In genomic region chr11:65422104-65422632, GRCh38 we compare ENCODE assay signal across 1 cellular context.
TF ChIP-seq lines count a peak whose summit lies in the region.

No MANE protein-coding gene starts in this region.

TF ChIP-seq in K562, 482 proteins besides CTCF, POLR2A, EP300 and RAD21 (continued from another document and continues in another):
- TF ChIP-seq ATF2 (CRISPR knock-in tag; IDR thresholded peaks at IDR 0.05) (peak; percentile 98), MCM3 (IDR thresholded peaks at IDR 0.05) (no peak), ZNF830 (CRISPR knock-in tag; IDR thresholded peaks at IDR 0.05) (no peak), RCOR1 (IDR thresholded peaks at IDR 0.05; ENCODE audit: borderline replicate concordance in 1 of 2, low read depth in 2 of 2, low read length in 2 of 2) (peak; percentile 13 to 62; a peak in 2 of 4 replicates), YBX1 (IDR thresholded peaks at IDR 0.05) (no peak), SNIP1 (IDR thresholded peaks at IDR 0.05; ENCODE audit: low read depth) (no peak), DMBX1 (CRISPR knock-in tag; IDR thresholded peaks at IDR 0.05; ENCODE audit: borderline replicate concordance) (peak; percentile 79), ZBED1 (IDR thresholded peaks at IDR 0.05) (peak; percentile 20; the same call in 1 of the 2 replicates), ZKSCAN1 (IDR thresholded peaks at IDR 0.05; ENCODE audit: low read depth, low read length) (peak; percentile 32; the same call in 1 of the 2 replicates), CBX8 (IDR thresholded peaks at IDR 0.05; ENCODE audit: borderline replicate concordance, extremely low read depth, low read depth, low read length, poor library complexity, severe bottlenecking) (no peak), E2F8 (IDR thresholded peaks at IDR 0.05; ENCODE audit: low read depth, partially characterized antibody) (no peak), CCAR2 (IDR thresholded peaks at IDR 0.05; ENCODE audit: low read depth, low read length) (no peak), NFE2L1 (tag; IDR thresholded peaks at IDR 0.05; ENCODE audit: borderline replicate concordance, low read depth) (no peak), TOE1 (IDR thresholded peaks at IDR 0.05; ENCODE audit: borderline replicate concordance) (peak; percentile 81; the same call in 1 of the 2 replicates), TOE1 (CRISPR knock-in tag; IDR thresholded peaks at IDR 0.05; ENCODE audit: borderline replicate concordance, low read depth) (no peak), XRCC3 (IDR thresholded peaks at IDR 0.05) (no peak), MAX (CRISPR knock-in tag; IDR thresholded peaks at IDR 0.05) (peak; percentile 67), COPS2 (conservative IDR thresholded peaks at IDR 0.05) (no peak), SMC3 (conservative IDR thresholded peaks at IDR 0.05; ENCODE audit: insufficient read depth, low read depth, low read length) (no peak), NR2C1 (IDR thresholded peaks at IDR 0.05) (no peak), NR2C1 (tag; IDR thresholded peaks at IDR 0.05) (no peak), ZNF165 (CRISPR knock-in tag; IDR thresholded peaks at IDR 0.05; ENCODE audit: borderline replicate concordance) (peak; percentile 80; the same call in 1 of the 2 replicates), HDAC6 (IDR thresholded peaks at IDR 0.05; ENCODE audit: low read depth, low read length) (no peak), THAP12 (CRISPR knock-in tag; IDR thresholded peaks at IDR 0.05) (peak; percentile 72; the same call in 1 of the 2 replicates), ELF4 (CRISPR knock-in tag; IDR thresholded peaks at IDR 0.05) (peak; percentile 45; the same call in 1 of the 2 replicates), NBN (IDR thresholded peaks at IDR 0.05; ENCODE audit: low read depth) (peak; percentile 31; the same call in 1 of the 2 replicates), ZNF75A (CRISPR knock-in tag; IDR thresholded peaks at IDR 0.05) (no peak), ZNF696 (CRISPR knock-in tag; conservative IDR thresholded peaks at IDR 0.05) (no peak), RB1 (IDR thresholded peaks at IDR 0.05; ENCODE audit: low read depth) (peak; percentile 87; the same call in 1 of the 2 replicates), TBL1XR1 (IDR thresholded peaks at IDR 0.05; ENCODE audit: low read length in 2 of 2) (peak; percentile 53 to 92), ZNF57 (CRISPR knock-in tag; IDR thresholded peaks at IDR 0.05) (peak; percentile 44; the same call in 1 of the 2 replicates), ZNF324 (CRISPR knock-in tag; IDR thresholded peaks at IDR 0.05) (0 out of 2 replicates have a peak, but pooled peaks have one; percentile 55), ZNF146 (CRISPR knock-in tag; IDR thresholded peaks at IDR 0.05; ENCODE audit: unreplicated experiment) (no peak), ILK (tag; IDR thresholded peaks at IDR 0.05; ENCODE audit: borderline replicate concordance, low read depth) (no peak), CREB3L1 (IDR thresholded peaks at IDR 0.05; ENCODE audit: borderline replicate concordance, low read depth) (peak; percentile 91), E2F4 (CRISPR knock-in tag; IDR thresholded peaks at IDR 0.05; ENCODE audit: low read depth) (no peak)
- TF ChIP-seq, protein P1, sequence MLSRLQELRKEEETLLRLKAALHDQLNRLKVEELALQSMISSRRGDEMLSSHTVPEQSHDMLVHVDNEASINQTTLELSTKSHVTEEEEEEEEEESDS (CRISPR knock-in tag; IDR thresholded peaks at IDR 0.05): no peak
- TF ChIP-seq, protein P2, sequence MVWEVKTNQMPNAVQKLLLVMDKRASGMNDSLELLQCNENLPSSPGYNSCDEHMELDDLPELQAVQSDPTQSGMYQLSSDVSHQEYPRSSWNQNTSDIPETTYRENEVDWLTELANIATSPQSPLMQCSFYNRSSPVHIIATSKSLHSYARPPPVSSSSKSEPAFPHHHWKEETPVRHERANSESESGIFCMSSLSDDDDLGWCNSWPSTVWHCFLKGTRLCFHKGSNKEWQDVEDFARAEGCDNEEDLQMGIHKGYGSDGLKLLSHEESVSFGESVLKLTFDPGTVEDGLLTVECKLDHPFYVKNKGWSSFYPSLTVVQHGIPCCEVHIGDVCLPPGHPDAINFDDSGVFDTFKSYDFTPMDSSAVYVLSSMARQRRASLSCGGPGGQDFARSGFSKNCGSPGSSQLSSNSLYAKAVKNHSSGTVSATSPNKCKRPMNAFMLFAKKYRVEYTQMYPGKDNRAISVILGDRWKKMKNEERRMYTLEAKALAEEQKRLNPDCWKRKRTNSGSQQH (CRISPR knock-in tag; IDR thresholded peaks at IDR 0.05): peak; percentile 84
- TF ChIP-seq, protein P3, sequence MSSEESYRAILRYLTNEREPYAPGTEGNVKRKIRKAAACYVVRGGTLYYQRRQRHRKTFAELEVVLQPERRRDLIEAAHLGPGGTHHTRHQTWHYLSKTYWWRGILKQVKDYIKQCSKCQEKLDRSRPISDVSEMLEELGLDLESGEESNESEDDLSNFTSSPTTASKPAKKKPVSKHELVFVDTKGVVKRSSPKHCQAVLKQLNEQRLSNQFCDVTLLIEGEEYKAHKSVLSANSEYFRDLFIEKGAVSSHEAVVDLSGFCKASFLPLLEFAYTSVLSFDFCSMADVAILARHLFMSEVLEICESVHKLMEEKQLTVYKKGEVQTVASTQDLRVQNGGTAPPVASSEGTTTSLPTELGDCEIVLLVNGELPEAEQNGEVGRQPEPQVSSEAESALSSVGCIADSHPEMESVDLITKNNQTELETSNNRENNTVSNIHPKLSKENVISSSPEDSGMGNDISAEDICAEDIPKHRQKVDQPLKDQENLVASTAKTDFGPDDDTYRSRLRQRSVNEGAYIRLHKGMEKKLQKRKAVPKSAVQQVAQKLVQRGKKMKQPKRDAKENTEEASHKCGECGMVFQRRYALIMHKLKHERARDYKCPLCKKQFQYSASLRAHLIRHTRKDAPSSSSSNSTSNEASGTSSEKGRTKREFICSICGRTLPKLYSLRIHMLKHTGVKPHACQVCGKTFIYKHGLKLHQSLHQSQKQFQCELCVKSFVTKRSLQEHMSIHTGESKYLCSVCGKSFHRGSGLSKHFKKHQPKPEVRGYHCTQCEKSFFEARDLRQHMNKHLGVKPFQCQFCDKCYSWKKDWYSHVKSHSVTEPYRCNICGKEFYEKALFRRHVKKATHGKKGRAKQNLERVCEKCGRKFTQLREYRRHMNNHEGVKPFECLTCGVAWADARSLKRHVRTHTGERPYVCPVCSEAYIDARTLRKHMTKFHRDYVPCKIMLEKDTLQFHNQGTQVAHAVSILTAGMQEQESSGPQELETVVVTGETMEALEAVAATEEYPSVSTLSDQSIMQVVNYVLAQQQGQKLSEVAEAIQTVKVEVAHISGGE (CRISPR knock-in tag; IDR thresholded peaks at IDR 0.05): peak in 1 of 3 experiments; percentile 79; a peak in 1 of 6 replicates
- TF ChIP-seq, protein P4, sequence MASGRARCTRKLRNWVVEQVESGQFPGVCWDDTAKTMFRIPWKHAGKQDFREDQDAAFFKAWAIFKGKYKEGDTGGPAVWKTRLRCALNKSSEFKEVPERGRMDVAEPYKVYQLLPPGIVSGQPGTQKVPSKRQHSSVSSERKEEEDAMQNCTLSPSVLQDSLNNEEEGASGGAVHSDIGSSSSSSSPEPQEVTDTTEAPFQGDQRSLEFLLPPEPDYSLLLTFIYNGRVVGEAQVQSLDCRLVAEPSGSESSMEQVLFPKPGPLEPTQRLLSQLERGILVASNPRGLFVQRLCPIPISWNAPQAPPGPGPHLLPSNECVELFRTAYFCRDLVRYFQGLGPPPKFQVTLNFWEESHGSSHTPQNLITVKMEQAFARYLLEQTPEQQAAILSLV (tag; IDR thresholded peaks at IDR 0.05): no peak
- TF ChIP-seq, protein P5, sequence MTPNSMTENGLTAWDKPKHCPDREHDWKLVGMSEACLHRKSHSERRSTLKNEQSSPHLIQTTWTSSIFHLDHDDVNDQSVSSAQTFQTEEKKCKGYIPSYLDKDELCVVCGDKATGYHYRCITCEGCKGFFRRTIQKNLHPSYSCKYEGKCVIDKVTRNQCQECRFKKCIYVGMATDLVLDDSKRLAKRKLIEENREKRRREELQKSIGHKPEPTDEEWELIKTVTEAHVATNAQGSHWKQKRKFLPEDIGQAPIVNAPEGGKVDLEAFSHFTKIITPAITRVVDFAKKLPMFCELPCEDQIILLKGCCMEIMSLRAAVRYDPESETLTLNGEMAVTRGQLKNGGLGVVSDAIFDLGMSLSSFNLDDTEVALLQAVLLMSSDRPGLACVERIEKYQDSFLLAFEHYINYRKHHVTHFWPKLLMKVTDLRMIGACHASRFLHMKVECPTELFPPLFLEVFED (CRISPR knock-in tag; conservative IDR thresholded peaks at IDR 0.05): peak; percentile 78
- TF ChIP-seq, protein P6, sequence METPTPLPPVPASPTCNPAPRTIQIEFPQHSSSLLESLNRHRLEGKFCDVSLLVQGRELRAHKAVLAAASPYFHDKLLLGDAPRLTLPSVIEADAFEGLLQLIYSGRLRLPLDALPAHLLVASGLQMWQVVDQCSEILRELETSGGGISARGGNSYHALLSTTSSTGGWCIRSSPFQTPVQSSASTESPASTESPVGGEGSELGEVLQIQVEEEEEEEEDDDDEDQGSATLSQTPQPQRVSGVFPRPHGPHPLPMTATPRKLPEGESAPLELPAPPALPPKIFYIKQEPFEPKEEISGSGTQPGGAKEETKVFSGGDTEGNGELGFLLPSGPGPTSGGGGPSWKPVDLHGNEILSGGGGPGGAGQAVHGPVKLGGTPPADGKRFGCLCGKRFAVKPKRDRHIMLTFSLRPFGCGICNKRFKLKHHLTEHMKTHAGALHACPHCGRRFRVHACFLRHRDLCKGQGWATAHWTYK (CRISPR knock-in tag; IDR thresholded peaks at IDR 0.05): peak; percentile 76
- TF ChIP-seq, protein P7, sequence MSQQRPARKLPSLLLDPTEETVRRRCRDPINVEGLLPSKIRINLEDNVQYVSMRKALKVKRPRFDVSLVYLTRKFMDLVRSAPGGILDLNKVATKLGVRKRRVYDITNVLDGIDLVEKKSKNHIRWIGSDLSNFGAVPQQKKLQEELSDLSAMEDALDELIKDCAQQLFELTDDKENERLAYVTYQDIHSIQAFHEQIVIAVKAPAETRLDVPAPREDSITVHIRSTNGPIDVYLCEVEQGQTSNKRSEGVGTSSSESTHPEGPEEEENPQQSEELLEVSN (IDR thresholded peaks at IDR 0.05; ENCODE audit: borderline replicate concordance in 1 of 2, extremely low read depth in 1 of 2, insufficient read depth in 1 of 2, insufficient read length in 1 of 2, low read depth in 1 of 2, low read length in 1 of 2, poor library complexity in 1 of 2, severe bottlenecking in 1 of 2): peak; percentile 20 to 51
